22 cellular contexts compared by ENCODE assay signal in the genomic region with DNA sequence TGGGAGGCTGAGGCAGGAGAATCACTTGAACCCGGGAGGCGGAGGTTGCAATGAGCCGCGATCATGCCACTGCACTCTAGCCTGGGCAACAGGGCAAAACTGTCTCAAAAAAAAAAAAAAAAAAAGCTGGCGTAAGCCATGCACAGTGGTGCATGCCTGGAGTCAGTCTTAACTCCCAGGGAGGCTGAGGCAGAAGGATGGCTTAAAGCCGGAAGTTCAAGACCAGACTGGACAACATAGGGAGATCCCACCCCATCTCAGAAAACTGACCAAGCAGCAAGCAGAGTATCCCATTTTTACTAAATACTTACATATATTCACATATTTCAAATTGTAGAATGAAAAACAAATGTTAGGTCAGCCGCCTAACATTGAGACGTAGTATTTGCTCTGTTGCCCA. TPM values are rescaled to one million over a fixed set of nuclear protein-coding genes. Genes with fewer than 3 reads are reported as not detected.
A peak's percentile ranks its signal among the peaks of the same experiment; 100 is the strongest.
DNase-seq lines count a peak whose midpoint lies in the region; ATAC-seq and TF ChIP-seq lines count a peak whose summit lies in the region.
"Had no signal": no experiment of that assay in that cellular context is flagged by ENCODE, and none has a peak within 500 bp of the region (broad histone marks: within the 10 kb centered on the region; RNA-seq: fewer than 3 reads in every experiment).

No MANE protein-coding gene starts in this region.

- DNase-seq in activated naive CD4-positive, alpha-beta T cell treated with anti-CD3 and anti-CD28 coated beads, Interleukin-2, amount 10 ng/mL, durations not matched to agents 7 days and 5 days: no peak
- DNase-seq in activated naive CD4-positive, alpha-beta T cell treated with anti-CD3 and anti-CD28 coated beads for 36 hours: no peak
- DNase-seq in T-helper 17 cell (no peak), progenitor cell of endocrine pancreas (ENCODE audit: low spot score, unreplicated experiment) (no peak), COLO829 (ENCODE audit: low spot score) (no peak), occipital lobe (lab: John Stamatoyannopoulos, UW) (no peak)
- DNase-seq: CD4-positive, alpha-beta T cell; COR-L47; GDM1; GOT3; IMR-90; MM.1S; NCI-H1417 treated with DMSO at 0.1 percent for 48 hours; NCI-H1694 treated with DMSO at 0.1 percent for 48 hours; NCI-H2081; NCI-H2227 treated with DMSO at 0.1 percent for 48 hours; NCI-H526 treated with DMSO at 0.1 percent for 48 hours; SK-N-SH had no signal

- peaks cover 28% of the 10 kb centered on the region for H3K36me3 Mint-ChIP-seq in activated naive CD4-positive, alpha-beta T cell treated with anti-CD3 and anti-CD28 coated beads, Interleukin-2, amount 10 ng/mL, durations not matched to agents 7 days and 5 days
- H3K36me3 Mint-ChIP-seq in activated naive CD4-positive, alpha-beta T cell treated with anti-CD3 and anti-CD28 coated beads for 36 hours (ENCODE audit: low read depth): peaks cover 6% of the 10 kb centered on the region
- H3K36me3 Mint-ChIP-seq in T-helper 17 cell (ENCODE audit: low read depth) (peaks cover 2% of the 10 kb centered on the region), progenitor cell of endocrine pancreas (ENCODE audit: insufficient read depth) (peaks cover 3% of the 10 kb centered on the region)

- peaks cover 5 to 33% of the 10 kb centered on the region in 2 donors for H3K4me1 ChIP-seq in esophagus (ENCODE audit: control insufficient read depth in 2 of 2, insufficient read depth in 2 of 2, low read length in 1 of 2)

- CTCF ChIA-PET in activated naive CD4-positive, alpha-beta T cell treated with anti-CD3 and anti-CD28 coated beads, Interleukin-2, amount 10 ng/mL, durations not matched to agents 7 days and 5 days (lab: Charles Lee): interaction anchor here (0.7 to 12.7 kb wide), 3 partner anchors 13 to 984 kb away, joined by 3 to 164 read pairs (median 3); no protein-coding TSS in a partner anchor
- CTCF ChIA-PET in activated naive CD4-positive, alpha-beta T cell treated with anti-CD3 and anti-CD28 coated beads for 36 hours (lab: Charles Lee): interaction anchor here (0.7 to 14.5 kb wide), 2 partner anchors 11 to 30 kb away, joined by 4 to 195 read pairs; no protein-coding TSS in a partner anchor

- no peak overlapping the region for H3K4me3 ChIP-seq in esophagus (ENCODE audit: low read depth in 1 of 2, low read length in 2 of 2)
- H3K4me3 ChIP-seq: BLaER1 treated with 17β-estradiol and CSF1 and Interleukin-3, amounts not matched to agents 10 nM and 100 nM; HAP-1 had no signal

- no peak for ATAC-seq in T-helper 17 cell

- peak overlapping the region; percentile 33 for H3K27ac Mint-ChIP-seq in activated naive CD4-positive, alpha-beta T cell treated with anti-CD3 and anti-CD28 coated beads, Interleukin-2, amount 10 ng/mL, durations not matched to agents 7 days and 5 days
- no peak overlapping the region for H3K27ac Mint-ChIP-seq in activated naive CD4-positive, alpha-beta T cell treated with anti-CD3 and anti-CD28 coated beads for 36 hours
- peak overlapping the region; percentile 78 for H3K27ac Mint-ChIP-seq in T-helper 17 cell
- no peak overlapping the region for H3K27ac Mint-ChIP-seq in progenitor cell of endocrine pancreas

- peaks cover 51% of the 10 kb centered on the region for H3K4me1 Mint-ChIP-seq in activated naive CD4-positive, alpha-beta T cell treated with anti-CD3 and anti-CD28 coated beads, Interleukin-2, amount 10 ng/mL, durations not matched to agents 7 days and 5 days
- H3K4me1 Mint-ChIP-seq in activated naive CD4-positive, alpha-beta T cell treated with anti-CD3 and anti-CD28 coated beads for 36 hours (ENCODE audit: low read depth): peaks cover 34% of the 10 kb centered on the region
- H3K4me1 Mint-ChIP-seq in T-helper 17 cell (peaks cover 23% of the 10 kb centered on the region), progenitor cell of endocrine pancreas (ENCODE audit: low read depth) (peaks cover 4% of the 10 kb centered on the region)

- H3K27me3 Mint-ChIP-seq in activated naive CD4-positive, alpha-beta T cell treated with anti-CD3 and anti-CD28 coated beads, Interleukin-2, amount 10 ng/mL, durations not matched to agents 7 days and 5 days: no peaks in the 10 kb centered on the region
- no peaks in the 10 kb centered on the region for H3K27me3 Mint-ChIP-seq in activated naive CD4-positive, alpha-beta T cell treated with anti-CD3 and anti-CD28 coated beads for 36 hours (ENCODE audit: low read depth)
- H3K27me3 Mint-ChIP-seq in T-helper 17 cell (no peaks in the 10 kb centered on the region), progenitor cell of endocrine pancreas (no peaks in the 10 kb centered on the region)
- H3K27me3 Mint-ChIP-seq: CD4-positive, alpha-beta T cell had no signal

- intact Hi-C loops in activated naive CD4-positive, alpha-beta T cell treated with anti-CD3 and anti-CD28 coated beads for 36 hours (cut with micrococcal nuclease): no loop called here

- H3K36me3 ChIP-seq in esophagus (ENCODE audit: control insufficient read depth in 2 of 2, insufficient read depth in 2 of 2, low read length in 1 of 2): peaks cover 4 to 11% of the 10 kb centered on the region in 2 donors

- no peaks in the 10 kb centered on the region for H3K9me3 ChIP-seq in T-helper 17 cell (ENCODE audit: control insufficient read depth, low read length, poor library complexity, severe bottlenecking)
- no peaks in the 10 kb centered on the region for H3K9me3 ChIP-seq in esophagus (ENCODE audit: control insufficient read depth in 2 of 2, insufficient read depth in 1 of 2, low read depth in 1 of 2, low read length in 1 of 2)
- H3K9me3 ChIP-seq: BLaER1 treated with 17β-estradiol and CSF1 and Interleukin-3, amounts not matched to agents 10 nM and 100 nM; HAP-1; SK-N-SH had no signal

- H3K4me3 Mint-ChIP-seq in activated naive CD4-positive, alpha-beta T cell treated with anti-CD3 and anti-CD28 coated beads, Interleukin-2, amount 10 ng/mL, durations not matched to agents 7 days and 5 days: no peak overlapping the region
- no peak overlapping the region for H3K4me3 Mint-ChIP-seq in activated naive CD4-positive, alpha-beta T cell treated with anti-CD3 and anti-CD28 coated beads for 36 hours
- no peak overlapping the region for H3K4me3 Mint-ChIP-seq in T-helper 17 cell
- no peak overlapping the region for H3K4me3 Mint-ChIP-seq in progenitor cell of endocrine pancreas (ENCODE audit: low read depth)
- H3K4me3 Mint-ChIP-seq: CD4-positive, alpha-beta T cell had no signal

- H3K27me3 ChIP-seq in esophagus (ENCODE audit: control insufficient read depth in 1 of 2, insufficient read depth in 2 of 2, low read length in 2 of 2): no peaks in the 10 kb centered on the region
- H3K27me3 ChIP-seq: BLaER1 treated with 17β-estradiol and CSF1 and Interleukin-3, amounts not matched to agents 10 nM and 100 nM had no signal

- whole genome bisulfite sequencing in esophagus, 2 donors: 87 to 96% methylated on average over 8 of the region's 8 CpGs

- no peaks in the 10 kb centered on the region for H3K9me3 Mint-ChIP-seq in activated naive CD4-positive, alpha-beta T cell treated with anti-CD3 and anti-CD28 coated beads, Interleukin-2, amount 10 ng/mL, durations not matched to agents 7 days and 5 days
- no peaks in the 10 kb centered on the region for H3K9me3 Mint-ChIP-seq in activated naive CD4-positive, alpha-beta T cell treated with anti-CD3 and anti-CD28 coated beads for 36 hours
- no peaks in the 10 kb centered on the region for H3K9me3 Mint-ChIP-seq in progenitor cell of endocrine pancreas (ENCODE audit: low read depth)
- H3K9me3 Mint-ChIP-seq: CD4-positive, alpha-beta T cell had no signal

- H3K27ac ChIP-seq in esophagus (ENCODE audit: low read depth in 2 of 2, low read length in 1 of 2): peak overlapping the region; percentile 15 to 37
- H3K27ac ChIP-seq: KMS-11 had no signal

- TF ChIP-seq CTCF in progenitor cell of endocrine pancreas (IDR thresholded peaks at IDR 0.05; ENCODE audit: unreplicated experiment): no peak

RNA-seq across cellular contexts. Expression of gene NT5C, which starts 4.6 kb away (rescaled TPM):
- 10 to 100 TPM; 49.7 to 55.2 TPM for total RNA-seq in activated naive CD4-positive, alpha-beta T cell treated with anti-CD3 and anti-CD28 coated beads for 36 hours
- 10 to 100 TPM; 20.6 to 29.8 TPM for total RNA-seq in T-helper 17 cell
- polyA plus RNA-seq in esophagus: 10 to 100 TPM; 64.2 to 79.0 TPM
- 53.3 and 58.8 TPM in 2 replicates for total RNA-seq in progenitor cell of endocrine pancreas
- 18.1 TPM for total RNA-seq in occipital lobe

RNA-seq across cellular contexts. Expression of gene ARMC7, which starts 17.2 kb away (rescaled TPM):
- 1 to 10 TPM; 3.8 to 4.9 TPM for total RNA-seq in activated naive CD4-positive, alpha-beta T cell treated with anti-CD3 and anti-CD28 coated beads for 36 hours
- 1 to 10 TPM; 8.9 to 9.3 TPM for total RNA-seq in T-helper 17 cell
- 1 to 10 TPM; 6.3 to 7.0 TPM for polyA plus RNA-seq in esophagus
- total RNA-seq in progenitor cell of endocrine pancreas: 16.7 and 16.9 TPM in 2 replicates
- 3.0 TPM for total RNA-seq in occipital lobe

RNA-seq across cellular contexts. Expression of gene JPT1, which starts 27.4 kb away (rescaled TPM):
- total RNA-seq in activated naive CD4-positive, alpha-beta T cell treated with anti-CD3 and anti-CD28 coated beads for 36 hours: 100 to 1,000 TPM; 242 to 258 TPM
- total RNA-seq in T-helper 17 cell (10 to 100 TPM; 40.0 to 46.8 TPM), progenitor cell of endocrine pancreas (202 TPM in 2 replicates), occipital lobe (548 TPM)
- 100 to 1,000 TPM; 292 to 300 TPM for polyA plus RNA-seq in esophagus

RNA-seq across cellular contexts. Expression of gene SLC16A5, which starts 39.2 kb away (rescaled TPM):
- 1 to 10 TPM; 2.5 to 3.1 TPM for total RNA-seq in activated naive CD4-positive, alpha-beta T cell treated with anti-CD3 and anti-CD28 coated beads for 36 hours
- total RNA-seq in T-helper 17 cell: 10 to 100 TPM; 11.7 to 14.9 TPM
- polyA plus RNA-seq in esophagus: 1 to 10 TPM; 8.7 to 10.0 TPM
- 16.0 and 16.9 TPM in 2 replicates for total RNA-seq in progenitor cell of endocrine pancreas
- 1.4 TPM for total RNA-seq in occipital lobe

RNA-seq across cellular contexts. Expression of gene SUMO2, which starts 55.8 kb away (rescaled TPM):
- 100 to 1,000 TPM; 633 to 688 TPM for total RNA-seq in activated naive CD4-positive, alpha-beta T cell treated with anti-CD3 and anti-CD28 coated beads for 36 hours
- total RNA-seq in T-helper 17 cell (100 to 1,000 TPM; 216 to 236 TPM), progenitor cell of endocrine pancreas (616 and 633 TPM in 2 replicates), occipital lobe (264 TPM)
- 10 to 100 TPM; 68.8 to 76.0 TPM for polyA plus RNA-seq in esophagus

Comparison
In these comparisons a context has a peak if more than half of its experiments do, and no peak if none do; other contexts are left out.
1. H3K27ac Mint-ChIP-seq: peak in activated naive CD4-positive, alpha-beta T cell treated with anti-CD3 and anti-CD28 coated beads, Interleukin-2, amount 10 ng/mL, durations not matched to agents 7 days and 5 days (single experiment) and T-helper 17 cell (single experiment); none in activated naive CD4-positive, alpha-beta T cell treated with anti-CD3 and anti-CD28 coated beads for 36 hours (single experiment) and progenitor cell of endocrine pancreas (single experiment).